16 cellular contexts compared by ENCODE assay signal in the genomic region with DNA sequence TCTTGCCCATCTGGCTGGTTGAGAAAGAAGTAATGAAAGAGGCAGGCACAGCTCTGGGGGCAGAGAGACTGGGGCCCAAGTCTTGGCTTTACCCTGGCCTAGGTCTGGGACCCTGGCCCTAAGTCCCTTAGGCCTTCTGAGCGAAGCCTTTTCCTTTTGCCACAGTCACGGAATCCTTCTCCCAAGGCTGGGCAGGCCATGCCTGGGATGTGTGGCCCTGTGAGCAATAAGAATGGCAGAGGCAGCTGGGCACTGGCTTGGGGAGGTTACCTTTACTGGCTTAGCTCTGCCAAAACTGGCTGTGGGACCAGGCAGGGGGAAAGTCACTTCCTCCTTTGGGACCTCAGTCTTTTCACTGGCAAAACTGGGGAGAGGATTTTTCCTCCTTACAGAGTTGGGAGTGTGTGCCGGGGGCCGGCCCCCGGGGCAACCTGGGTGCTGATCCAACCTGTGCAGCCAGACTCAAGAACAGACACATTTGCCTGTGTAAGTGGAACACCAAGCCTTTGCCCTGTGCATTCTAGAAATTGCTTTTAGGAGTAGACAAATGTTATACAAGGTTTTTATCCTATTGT. TPM values are rescaled to one million over a fixed set of nuclear protein-coding genes. Genes with fewer than 3 reads are reported as not detected.
DNase-seq lines count a peak whose midpoint lies in the region; ATAC-seq and TF ChIP-seq lines count a peak whose summit lies in the region.
"Had no signal": no experiment of that assay in that cellular context is flagged by ENCODE, and none has a peak within 500 bp of the region (broad histone marks: within the 10 kb centered on the region; RNA-seq: fewer than 3 reads in every experiment).

No MANE protein-coding gene starts in this region.

- H3K4me1 Mint-ChIP-seq in natural killer cell treated with Interleukin-12 subunit alpha and Interleukin-12 subunit beta and Interleukin-15 and Interleukin-18, amount 100 ng/mL, for 72 hours (ENCODE audit: low read depth in 2 of 2), result peaks cover 0 to 4% of the 10 kb centered on the region in 2 donors
- peaks cover 3% of the 10 kb centered on the region for H3K4me1 Mint-ChIP-seq in activated CD4-positive, alpha-beta T cell treated with anti-CD3 and anti-CD28 coated beads for 36 hours

- H3K27ac ChIP-seq in sigmoid colon, result no peak overlapping the region
- H3K27ac ChIP-seq: 22Rv1, A549, C4-2B, GM23248, HL-60 had no signal

- H3K36me3 ChIP-seq in sigmoid colon, result no peaks in the 10 kb centered on the region
- H3K36me3 ChIP-seq: HAP-1 had no signal

- H3K4me3 ChIP-seq in sigmoid colon, result no peak overlapping the region
- H3K4me3 ChIP-seq: A549, GM23248, HAP-1 had no signal

- 71 to 72% methylated on average over 5 of the region's 5 CpGs for WGBS in sigmoid colon, 2 donors

- no peak for ATAC-seq in activated naive CD4-positive, alpha-beta T cell treated with anti-CD3 and anti-CD28 coated beads, Interleukin-2, amount 50 U/mL, for 72 hours
- no peak for ATAC-seq in natural killer cell treated with Interleukin-12 subunit alpha and Interleukin-12 subunit beta and Interleukin-15 and Interleukin-18, amount 100 ng/mL, for 72 hours
- no peak for ATAC-seq in activated CD4-positive, alpha-beta T cell treated with anti-CD3 and anti-CD28 coated beads for 36 hours
- ATAC-seq: A549 had no signal

- intact Hi-C loops in sigmoid colon (cut with DNase I), result no loop called here
- intact Hi-C loops in activated CD4-positive, alpha-beta T cell treated with anti-CD3 and anti-CD28 coated beads for 36 hours (cut with DNase I, micrococcal nuclease), result no loop called here

- no peaks in the 10 kb centered on the region for H3K9me3 Mint-ChIP-seq in activated naive CD4-positive, alpha-beta T cell treated with anti-CD3 and anti-CD28 coated beads, Interleukin-2, amount 50 U/mL, for 72 hours
- no peaks in the 10 kb centered on the region for H3K9me3 Mint-ChIP-seq in natural killer cell treated with Interleukin-12 subunit alpha and Interleukin-12 subunit beta and Interleukin-15 and Interleukin-18, amount 100 ng/mL, for 72 hours
- H3K9me3 Mint-ChIP-seq in activated CD4-positive, alpha-beta T cell treated with anti-CD3 and anti-CD28 coated beads for 36 hours (ENCODE audit: low read depth), result no peaks in the 10 kb centered on the region
- H3K9me3 Mint-ChIP-seq: CD4-positive, alpha-beta T cell had no signal

- no peak overlapping the region for H3K4me3 Mint-ChIP-seq in natural killer cell treated with Interleukin-12 subunit alpha and Interleukin-12 subunit beta and Interleukin-15 and Interleukin-18, amount 100 ng/mL, for 72 hours
- H3K4me3 Mint-ChIP-seq in activated CD4-positive, alpha-beta T cell treated with anti-CD3 and anti-CD28 coated beads for 36 hours, result no peak overlapping the region
- H3K4me3 Mint-ChIP-seq: CD4-positive, alpha-beta T cell had no signal

- no peaks in the 10 kb centered on the region for H3K9me3 ChIP-seq in sigmoid colon
- H3K9me3 ChIP-seq: Caco-2, HAP-1 had no signal

- H3K36me3 Mint-ChIP-seq in activated naive CD4-positive, alpha-beta T cell treated with anti-CD3 and anti-CD28 coated beads, Interleukin-2, amount 50 U/mL, for 72 hours, result peaks cover 0 to 6% of the 10 kb centered on the region in 2 donors
- H3K36me3 Mint-ChIP-seq in natural killer cell treated with Interleukin-12 subunit alpha and Interleukin-12 subunit beta and Interleukin-15 and Interleukin-18, amount 100 ng/mL, for 72 hours, result no peaks in the 10 kb centered on the region
- peaks cover 2% of the 10 kb centered on the region for H3K36me3 Mint-ChIP-seq in activated CD4-positive, alpha-beta T cell treated with anti-CD3 and anti-CD28 coated beads for 36 hours (ENCODE audit: low read depth)

- peaks cover 0 to 26% (median 21%) of the 10 kb centered on the region in 4 donors for H3K4me1 ChIP-seq in sigmoid colon
- H3K4me1 ChIP-seq: A549, Caco-2, HAP-1 had no signal

- TF ChIP-seq POLR2A in sigmoid colon (IDR thresholded peaks at IDR 0.05), result no peak

- peaks cover 0 to 4% (median 3%) of the 10 kb centered on the region in 3 donors for H3K27me3 ChIP-seq in sigmoid colon

- CTCF ChIA-PET in activated CD4-positive, alpha-beta T cell treated with anti-CD3 and anti-CD28 coated beads for 36 hours (lab: Charles Lee), result no interaction called here

- DNase-seq in activated naive CD4-positive, alpha-beta T cell treated with anti-CD3 and anti-CD28 coated beads, Interleukin-2, amount 50 U/mL, for 16 hours, result peak; percentile 3
- no peak for DNase-seq in activated naive CD4-positive, alpha-beta T cell treated with anti-CD3 and anti-CD28 coated beads, Interleukin-2, amount 50 U/mL, for 72 hours (ENCODE audit: low spot score in 2 of 2)
- peak; percentile 48 for DNase-seq in myocyte (ENCODE audit: low read depth)
- DNase-seq in sigmoid colon, result peak; percentile 56
- no peak for DNase-seq in natural killer cell treated with Interleukin-12 subunit alpha and Interleukin-12 subunit beta and Interleukin-15 and Interleukin-18, amount 100 ng/mL, for 72 hours (ENCODE audit: low spot score)
- DNase-seq in NCI-H1105 treated with DMSO at 0.1 percent for 48 hours (lab: John Stamatoyannopoulos, UW), result no peak
- DNase-seq in activated CD4-positive, alpha-beta T cell treated with anti-CD3 and anti-CD28 coated beads for 36 hours, result no peak
- DNase-seq: AML-193; Caco-2; CD4-positive, alpha-beta T cell had no signal

- H3K27ac Mint-ChIP-seq in activated naive CD4-positive, alpha-beta T cell treated with anti-CD3 and anti-CD28 coated beads, Interleukin-2, amount 50 U/mL, for 72 hours, result no peak overlapping the region
- H3K27ac Mint-ChIP-seq in natural killer cell treated with Interleukin-12 subunit alpha and Interleukin-12 subunit beta and Interleukin-15 and Interleukin-18, amount 100 ng/mL, for 72 hours, result no peak overlapping the region
- H3K27ac Mint-ChIP-seq in activated CD4-positive, alpha-beta T cell treated with anti-CD3 and anti-CD28 coated beads for 36 hours, result no peak overlapping the region
- H3K27ac Mint-ChIP-seq: CD4-positive, alpha-beta T cell had no signal

- TF ChIP-seq EP300 in sigmoid colon (IDR thresholded peaks at IDR 0.05), result no peak

- TF ChIP-seq CTCF in sigmoid colon (IDR thresholded peaks at IDR 0.05), result no peak

- POLR2A ChIA-PET in activated CD4-positive, alpha-beta T cell treated with anti-CD3 and anti-CD28 coated beads for 36 hours (lab: Charles Lee), result no interaction called here

- H3K27me3 Mint-ChIP-seq in natural killer cell treated with Interleukin-12 subunit alpha and Interleukin-12 subunit beta and Interleukin-15 and Interleukin-18, amount 100 ng/mL, for 72 hours, result peaks cover 10 to 19% of the 10 kb centered on the region in 2 donors
- H3K27me3 Mint-ChIP-seq in activated CD4-positive, alpha-beta T cell treated with anti-CD3 and anti-CD28 coated beads for 36 hours, result peaks cover 15% of the 10 kb centered on the region

RNA-seq across cellular contexts. Expression of gene FOXF1, which starts 12.9 kb away (rescaled TPM):
- total RNA-seq in activated naive CD4-positive, alpha-beta T cell treated with anti-CD3 and anti-CD28 coated beads, Interleukin-2, amount 50 U/mL, for 72 hours, result not detected
- total RNA-seq in myocyte, result not detected in 2 replicates
- polyA plus RNA-seq in myocyte (2012), result not detected
- 10 to 100 TPM; 44.6 to 74.2 (median 59.3) TPM for total RNA-seq in sigmoid colon
- 1 to 10 TPM; 2.5 to 8.5 (median 4.8) TPM for polyA plus RNA-seq in sigmoid colon
- total RNA-seq in natural killer cell treated with Interleukin-12 subunit alpha and Interleukin-12 subunit beta and Interleukin-15 and Interleukin-18, amount 100 ng/mL, for 72 hours, result not detected
- total RNA-seq in activated CD4-positive, alpha-beta T cell treated with anti-CD3 and anti-CD28 coated beads for 36 hours, result not detected
- total RNA-seq: CD4-positive, alpha-beta T cell had no signal
- polyA plus RNA-seq: A549 had no signal

RNA-seq across cellular contexts. Expression of gene MTHFSD, which starts 31.8 kb away (rescaled TPM):
- 10 to 100 TPM; 20.5 to 21.8 TPM for total RNA-seq in activated naive CD4-positive, alpha-beta T cell treated with anti-CD3 and anti-CD28 coated beads, Interleukin-2, amount 50 U/mL, for 72 hours
- total RNA-seq in myocyte (13.0 and 17.9 TPM in 2 replicates), sigmoid colon (10 to 100 TPM; 10.7 to 18.8 (median 11.9) TPM)
- polyA plus RNA-seq in myocyte (2012), result 14.5 TPM
- polyA plus RNA-seq in sigmoid colon, result 10 to 100 TPM in 1 of 3 donors, 1 to 10 TPM in 2; 5.5 to 12.9 (median 6.6) TPM
- total RNA-seq in natural killer cell treated with Interleukin-12 subunit alpha and Interleukin-12 subunit beta and Interleukin-15 and Interleukin-18, amount 100 ng/mL, for 72 hours, result 10 to 100 TPM; 24.3 to 32.8 TPM
- total RNA-seq in activated CD4-positive, alpha-beta T cell treated with anti-CD3 and anti-CD28 coated beads for 36 hours, result 10 to 100 TPM; 21.2 to 22.1 TPM

RNA-seq across cellular contexts. Expression of gene FOXC2, which starts 43.4 kb away (rescaled TPM):
- not detected for total RNA-seq in activated naive CD4-positive, alpha-beta T cell treated with anti-CD3 and anti-CD28 coated beads, Interleukin-2, amount 50 U/mL, for 72 hours
- total RNA-seq in myocyte (0.45 and 1.0 TPM in 2 replicates), sigmoid colon (under 1 TPM; under 0.01 to 0.81 (median 0.39) TPM)
- 4.0 TPM for polyA plus RNA-seq in myocyte (2012)
- under 1 TPM in 2 of 3 donors, not detected in 1; 0.25 to 0.60 TPM for polyA plus RNA-seq in sigmoid colon
- total RNA-seq in natural killer cell treated with Interleukin-12 subunit alpha and Interleukin-12 subunit beta and Interleukin-15 and Interleukin-18, amount 100 ng/mL, for 72 hours, result not detected
- total RNA-seq in activated CD4-positive, alpha-beta T cell treated with anti-CD3 and anti-CD28 coated beads for 36 hours, result not detected
- total RNA-seq: Caco-2 had no signal

RNA-seq across cellular contexts. Expression of gene FOXL1, which starts 55.1 kb away (rescaled TPM):
- not detected for total RNA-seq in activated naive CD4-positive, alpha-beta T cell treated with anti-CD3 and anti-CD28 coated beads, Interleukin-2, amount 50 U/mL, for 72 hours
- total RNA-seq in myocyte (0.67 and 1.5 TPM in 2 replicates), sigmoid colon (under 1 TPM in 3 of 4 donors, not detected in 1; 0.14 to 0.36 (median 0.28) TPM)
- polyA plus RNA-seq in myocyte (2012), result 0.50 TPM
- polyA plus RNA-seq in sigmoid colon, result 1 to 10 TPM in 1 of 3 donors, under 1 TPM in 2; 0.60 to 1.6 (median 0.80) TPM
- not detected for total RNA-seq in natural killer cell treated with Interleukin-12 subunit alpha and Interleukin-12 subunit beta and Interleukin-15 and Interleukin-18, amount 100 ng/mL, for 72 hours
- not detected for total RNA-seq in activated CD4-positive, alpha-beta T cell treated with anti-CD3 and anti-CD28 coated beads for 36 hours
- total RNA-seq: CD4-positive, alpha-beta T cell had no signal

Comparison
In these comparisons a context has a peak if more than half of its experiments do, and no peak if none do; other contexts are left out.
1. DNase-seq: peak in activated naive CD4-positive, alpha-beta T cell treated with anti-CD3 and anti-CD28 coated beads, Interleukin-2, amount 50 U/mL, for 16 hours (single experiment), myocyte (single experiment) and sigmoid colon (single experiment); none in activated naive CD4-positive, alpha-beta T cell treated with anti-CD3 and anti-CD28 coated beads, Interleukin-2, amount 50 U/mL, for 72 hours (0 of 2), natural killer cell treated with Interleukin-12 subunit alpha and Interleukin-12 subunit beta and Interleukin-15 and Interleukin-18, amount 100 ng/mL, for 72 hours (single experiment), NCI-H1105 treated with DMSO at 0.1 percent for 48 hours (single experiment) and activated CD4-positive, alpha-beta T cell treated with anti-CD3 and anti-CD28 coated beads for 36 hours (single experiment).
2. RNA of gene FOXF1, which starts 12.9 kb away (total RNA-seq): 44.6 to 74.2 TPM in sigmoid colon; not detected in activated naive CD4-positive, alpha-beta T cell treated with anti-CD3 and anti-CD28 coated beads, Interleukin-2, amount 50 U/mL, for 72 hours, not detected in myocyte, not detected in natural killer cell treated with Interleukin-12 subunit alpha and Interleukin-12 subunit beta and Interleukin-15 and Interleukin-18, amount 100 ng/mL, for 72 hours and not detected in activated CD4-positive, alpha-beta T cell treated with anti-CD3 and anti-CD28 coated beads for 36 hours; every median in the first group is over 10 times any median in the second.